2 cellular contexts compared by ENCODE assay signal in the genomic region with DNA sequence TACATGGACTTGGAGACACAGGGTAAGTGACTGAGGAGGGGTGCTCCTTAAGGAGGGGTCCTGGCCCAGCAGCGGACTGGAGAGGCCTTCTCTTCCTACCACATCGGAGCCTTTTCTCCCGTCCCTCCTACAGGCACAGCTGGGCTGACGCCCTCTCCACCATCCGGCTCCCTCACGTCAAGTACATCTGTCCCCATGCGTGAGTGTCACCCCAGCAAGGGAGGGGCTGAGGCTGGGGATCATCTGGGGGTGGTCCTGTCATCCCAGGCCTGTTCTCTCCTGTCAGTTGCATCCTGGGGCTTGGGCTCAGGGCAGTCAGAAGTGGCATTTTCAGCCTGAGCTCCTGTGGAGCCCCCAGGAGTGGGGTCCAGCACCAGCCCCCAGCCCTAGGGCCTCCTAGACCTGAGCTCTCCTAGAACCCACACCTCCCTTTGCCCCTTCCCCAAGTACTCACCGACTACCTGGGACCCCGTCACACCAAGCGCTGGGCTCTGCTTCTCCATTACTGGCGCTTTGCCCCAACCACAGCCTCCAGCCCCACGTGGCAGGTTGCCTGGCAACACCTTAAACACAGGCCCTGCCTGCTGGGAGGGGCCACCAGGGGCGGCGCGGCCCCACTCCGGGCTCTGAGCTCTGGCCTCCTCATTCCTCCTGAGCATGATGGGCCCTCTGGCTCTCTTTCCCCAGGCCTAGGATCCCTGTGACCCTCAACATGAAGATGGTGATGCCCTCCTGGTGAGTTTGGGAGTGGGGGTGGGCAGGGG.
TF ChIP-seq lines count a peak whose summit lies in the region.

No MANE protein-coding gene starts in this region.

TF ChIP-seq in IMR-90, 13 proteins besides CTCF, POLR2A, EP300 and RAD21:
- TF ChIP-seq, protein P1, sequence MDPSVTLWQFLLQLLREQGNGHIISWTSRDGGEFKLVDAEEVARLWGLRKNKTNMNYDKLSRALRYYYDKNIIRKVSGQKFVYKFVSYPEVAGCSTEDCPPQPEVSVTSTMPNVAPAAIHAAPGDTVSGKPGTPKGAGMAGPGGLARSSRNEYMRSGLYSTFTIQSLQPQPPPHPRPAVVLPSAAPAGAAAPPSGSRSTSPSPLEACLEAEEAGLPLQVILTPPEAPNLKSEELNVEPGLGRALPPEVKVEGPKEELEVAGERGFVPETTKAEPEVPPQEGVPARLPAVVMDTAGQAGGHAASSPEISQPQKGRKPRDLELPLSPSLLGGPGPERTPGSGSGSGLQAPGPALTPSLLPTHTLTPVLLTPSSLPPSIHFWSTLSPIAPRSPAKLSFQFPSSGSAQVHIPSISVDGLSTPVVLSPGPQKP (IDR thresholded peaks at IDR 0.05; ENCODE audit: borderline replicate concordance, low read depth, low read length), result no peak
- TF ChIP-seq, protein P2, sequence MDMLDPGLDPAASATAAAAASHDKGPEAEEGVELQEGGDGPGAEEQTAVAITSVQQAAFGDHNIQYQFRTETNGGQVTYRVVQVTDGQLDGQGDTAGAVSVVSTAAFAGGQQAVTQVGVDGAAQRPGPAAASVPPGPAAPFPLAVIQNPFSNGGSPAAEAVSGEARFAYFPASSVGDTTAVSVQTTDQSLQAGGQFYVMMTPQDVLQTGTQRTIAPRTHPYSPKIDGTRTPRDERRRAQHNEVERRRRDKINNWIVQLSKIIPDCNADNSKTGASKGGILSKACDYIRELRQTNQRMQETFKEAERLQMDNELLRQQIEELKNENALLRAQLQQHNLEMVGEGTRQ (IDR thresholded peaks at IDR 0.05; ENCODE audit: low read depth, low read length), result peak; percentile 59

TF ChIP-seq in liver, 16 proteins besides CTCF, POLR2A, EP300 and RAD21:
- TF ChIP-seq ZBTB33 (IDR thresholded peaks at IDR 0.05), result no peak
- no peak for TF ChIP-seq NR2F2 (IDR thresholded peaks at IDR 0.05)
- no peak for TF ChIP-seq FOXA2 (IDR thresholded peaks at IDR 0.05)
- no peak for TF ChIP-seq JUND (IDR thresholded peaks at IDR 0.05)
- no peak for TF ChIP-seq SP1 (IDR thresholded peaks at IDR 0.05)
- no peak for TF ChIP-seq FOXA1 (IDR thresholded peaks at IDR 0.05)
- no peak for TF ChIP-seq EGR1 (IDR thresholded peaks at IDR 0.05; ENCODE audit: low read depth in 2 of 2)
- TF ChIP-seq GABPA (IDR thresholded peaks at IDR 0.05 in 1 of 2, conservative IDR thresholded peaks at IDR 0.05 in 1 of 2), result no peak
- TF ChIP-seq, protein P3, sequence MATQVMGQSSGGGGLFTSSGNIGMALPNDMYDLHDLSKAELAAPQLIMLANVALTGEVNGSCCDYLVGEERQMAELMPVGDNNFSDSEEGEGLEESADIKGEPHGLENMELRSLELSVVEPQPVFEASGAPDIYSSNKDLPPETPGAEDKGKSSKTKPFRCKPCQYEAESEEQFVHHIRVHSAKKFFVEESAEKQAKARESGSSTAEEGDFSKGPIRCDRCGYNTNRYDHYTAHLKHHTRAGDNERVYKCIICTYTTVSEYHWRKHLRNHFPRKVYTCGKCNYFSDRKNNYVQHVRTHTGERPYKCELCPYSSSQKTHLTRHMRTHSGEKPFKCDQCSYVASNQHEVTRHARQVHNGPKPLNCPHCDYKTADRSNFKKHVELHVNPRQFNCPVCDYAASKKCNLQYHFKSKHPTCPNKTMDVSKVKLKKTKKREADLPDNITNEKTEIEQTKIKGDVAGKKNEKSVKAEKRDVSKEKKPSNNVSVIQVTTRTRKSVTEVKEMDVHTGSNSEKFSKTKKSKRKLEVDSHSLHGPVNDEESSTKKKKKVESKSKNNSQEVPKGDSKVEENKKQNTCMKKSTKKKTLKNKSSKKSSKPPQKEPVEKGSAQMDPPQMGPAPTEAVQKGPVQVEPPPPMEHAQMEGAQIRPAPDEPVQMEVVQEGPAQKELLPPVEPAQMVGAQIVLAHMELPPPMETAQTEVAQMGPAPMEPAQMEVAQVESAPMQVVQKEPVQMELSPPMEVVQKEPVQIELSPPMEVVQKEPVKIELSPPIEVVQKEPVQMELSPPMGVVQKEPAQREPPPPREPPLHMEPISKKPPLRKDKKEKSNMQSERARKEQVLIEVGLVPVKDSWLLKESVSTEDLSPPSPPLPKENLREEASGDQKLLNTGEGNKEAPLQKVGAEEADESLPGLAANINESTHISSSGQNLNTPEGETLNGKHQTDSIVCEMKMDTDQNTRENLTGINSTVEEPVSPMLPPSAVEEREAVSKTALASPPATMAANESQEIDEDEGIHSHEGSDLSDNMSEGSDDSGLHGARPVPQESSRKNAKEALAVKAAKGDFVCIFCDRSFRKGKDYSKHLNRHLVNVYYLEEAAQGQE (IDR thresholded peaks at IDR 0.05), result no peak
- no peak for TF ChIP-seq HNF4A (conservative IDR thresholded peaks at IDR 0.05)
